8 cellular contexts compared by ENCODE assay signal in the genomic region with DNA sequence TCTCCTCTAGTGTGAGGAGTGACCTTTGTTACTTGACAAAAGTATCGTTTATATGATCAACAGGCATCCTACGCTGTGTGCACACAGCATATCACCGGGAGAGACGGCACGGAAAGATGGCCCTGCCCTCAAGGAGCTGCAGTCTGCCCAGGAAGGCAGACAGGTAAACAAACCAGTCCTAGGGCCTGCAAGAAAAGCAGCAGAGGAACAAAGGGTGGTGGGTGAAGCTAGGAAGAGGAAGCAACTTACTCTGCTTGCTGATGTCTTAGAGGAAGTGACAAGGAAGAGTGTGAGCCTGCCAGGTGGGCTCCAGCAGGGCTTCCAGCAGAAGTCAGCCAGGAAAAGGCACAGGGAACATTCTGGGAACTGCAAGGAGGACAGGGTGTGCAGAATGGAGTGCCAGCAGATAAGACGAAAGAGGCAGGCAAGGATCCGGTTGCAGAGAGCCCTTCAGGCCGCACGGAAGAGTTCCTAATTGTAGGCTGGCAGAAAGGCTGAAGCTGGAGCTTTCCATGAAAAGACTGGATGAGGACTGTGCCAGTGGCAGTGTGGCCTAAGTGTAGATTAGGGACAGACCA.
DNase-seq lines count a peak whose midpoint lies in the region; ATAC-seq and TF ChIP-seq lines count a peak whose summit lies in the region.

No MANE protein-coding gene starts in this region.

- peaks cover 16% of the 10 kb centered on the region for H3K36me3 Mint-ChIP-seq in activated CD4-positive, alpha-beta T cell treated with anti-CD3 and anti-CD28 coated beads, Interleukin-2, amount 10 ng/mL, durations not matched to agents 24 days and 14 days (ENCODE audit: low read depth)

- H3K4me1 Mint-ChIP-seq in activated CD4-positive, alpha-beta T cell treated with anti-CD3 and anti-CD28 coated beads, Interleukin-2, amount 10 ng/mL, durations not matched to agents 24 days and 14 days: peaks cover 46% of the 10 kb centered on the region

- peak overlapping the region; percentile 15 for H3K4me3 ChIP-seq in endocrine pancreas (ENCODE audit: control insufficient read depth, insufficient read depth, low read length)
- peak overlapping the region; percentile 69 to 77 for H3K4me3 ChIP-seq in mucosa of rectum (ENCODE audit: low read length in 2 of 2)
- peak overlapping the region; percentile 73 to 96 for H3K4me3 ChIP-seq in tibial artery

- H3K9me3 ChIP-seq in endocrine pancreas (ENCODE audit: control insufficient read depth, low read length): no peaks in the 10 kb centered on the region
- no peaks in the 10 kb centered on the region for H3K9me3 ChIP-seq in mucosa of rectum (ENCODE audit: control insufficient read depth in 2 of 2, low read length in 2 of 2)
- H3K9me3 ChIP-seq in tibial artery: no peaks in the 10 kb centered on the region

- H3K4me1 ChIP-seq in endocrine pancreas (ENCODE audit: control insufficient read depth, insufficient read depth, low read length) (peaks cover 8% of the 10 kb centered on the region), mucosa of rectum (ENCODE audit: control insufficient read depth in 2 of 2, insufficient read depth in 2 of 2, low read length in 2 of 2) (peaks cover 32 to 35% of the 10 kb centered on the region in 2 donors), tibial artery (peaks cover 0 to 36% (median 25%) of the 10 kb centered on the region in 4 donors)

- no peaks in the 10 kb centered on the region for H3K36me3 ChIP-seq in endocrine pancreas (ENCODE audit: control insufficient read depth, insufficient read depth, low read length)
- peaks cover 2 to 5% of the 10 kb centered on the region in 2 donors for H3K36me3 ChIP-seq in mucosa of rectum (ENCODE audit: control insufficient read depth in 2 of 2, insufficient read depth in 2 of 2, low read length in 2 of 2)
- H3K36me3 ChIP-seq in tibial artery: peaks cover 0 to 6% (median 0%) of the 10 kb centered on the region in 3 donors

- no peaks in the 10 kb centered on the region for H3K27me3 Mint-ChIP-seq in activated CD4-positive, alpha-beta T cell treated with anti-CD3 and anti-CD28 coated beads, Interleukin-2, amount 10 ng/mL, durations not matched to agents 24 days and 14 days

- H3K27me3 ChIP-seq in endocrine pancreas (ENCODE audit: control insufficient read depth, insufficient read depth, low read length) (no peaks in the 10 kb centered on the region), mucosa of rectum (ENCODE audit: control insufficient read depth in 2 of 2, insufficient read depth in 2 of 2, low read length in 2 of 2) (no peaks in the 10 kb centered on the region), tibial artery (no peaks in the 10 kb centered on the region)

- DNase-seq in M059J (ENCODE audit: low read depth): peak; percentile 44
- DNase-seq in activated CD4-positive, alpha-beta T cell treated with anti-CD3 and anti-CD28 coated beads, Interleukin-2, amount 10 ng/mL, durations not matched to agents 24 days and 14 days: peak; percentile 76
- peak; percentile 71 to 82 for DNase-seq in tibial artery
- DNase-seq in DMS114 treated with DMSO at 0.1 percent for 48 hours (lab: John Stamatoyannopoulos, UW; ENCODE audit: unreplicated experiment): no peak
- no peak for DNase-seq in effector CD8-positive, alpha-beta T cell (lab: John Stamatoyannopoulos, UW)

- intact Hi-C loops in activated CD4-positive, alpha-beta T cell treated with anti-CD3 and anti-CD28 coated beads, Interleukin-2, amount 10 ng/mL, durations not matched to agents 24 days and 14 days (cut with micrococcal nuclease): loop anchor here (1.0 to 5.0 kb wide), 7 partner anchors 27 to 278 kb away; no protein-coding TSS in a partner anchor
- intact Hi-C loops in tibial artery (cut with DNase I; ENCODE audit: low total_unique reads): loop anchor here (10.0 kb wide), 1 partner anchor 280 kb away; no protein-coding TSS in a partner anchor

- TF ChIP-seq CTCF in tibial artery (IDR thresholded peaks at IDR 0.05): no peak

- H3K9me3 Mint-ChIP-seq in activated CD4-positive, alpha-beta T cell treated with anti-CD3 and anti-CD28 coated beads, Interleukin-2, amount 10 ng/mL, durations not matched to agents 24 days and 14 days: no peaks in the 10 kb centered on the region

- H3K4me3 Mint-ChIP-seq in activated CD4-positive, alpha-beta T cell treated with anti-CD3 and anti-CD28 coated beads, Interleukin-2, amount 10 ng/mL, durations not matched to agents 24 days and 14 days: peak overlapping the region; percentile 86

- H3K27ac Mint-ChIP-seq in activated CD4-positive, alpha-beta T cell treated with anti-CD3 and anti-CD28 coated beads, Interleukin-2, amount 10 ng/mL, durations not matched to agents 24 days and 14 days: peak overlapping the region; percentile 90

- ATAC-seq in GM18502 (IDR thresholded peaks at IDR 0.05; ENCODE audit: poor library complexity, unreplicated experiment): peak; percentile 30

- H3K27ac ChIP-seq in mucosa of rectum (ENCODE audit: low read depth in 2 of 2, low read length in 2 of 2): peak overlapping the region; percentile 97
- H3K27ac ChIP-seq in tibial artery: peak overlapping the region; percentile 95 to 99

- H3K9ac ChIP-seq in endocrine pancreas (ENCODE audit: control insufficient read depth, insufficient read depth, low read length) (no peak overlapping the region), mucosa of rectum (ENCODE audit: low read depth in 1 of 2, low read length in 2 of 2) (peak overlapping the region; percentile 82 to 83)

Comparison
In these comparisons a context has a peak if more than half of its experiments do, and no peak if none do; other contexts are left out.
1. DNase-seq: peak in M059J (single experiment), activated CD4-positive, alpha-beta T cell treated with anti-CD3 and anti-CD28 coated beads, Interleukin-2, amount 10 ng/mL, durations not matched to agents 24 days and 14 days (single experiment) and tibial artery (2 of 2); none in DMS114 treated with DMSO at 0.1 percent for 48 hours (single experiment) and effector CD8-positive, alpha-beta T cell (single experiment).
2. H3K4me3 ChIP-seq: peak in every context shown above with its lines; median percentile 84 in tibial artery; 73 in mucosa of rectum; 15 in endocrine pancreas.